ENCODE assay signal across 28 cellular contexts in the genomic region with DNA sequence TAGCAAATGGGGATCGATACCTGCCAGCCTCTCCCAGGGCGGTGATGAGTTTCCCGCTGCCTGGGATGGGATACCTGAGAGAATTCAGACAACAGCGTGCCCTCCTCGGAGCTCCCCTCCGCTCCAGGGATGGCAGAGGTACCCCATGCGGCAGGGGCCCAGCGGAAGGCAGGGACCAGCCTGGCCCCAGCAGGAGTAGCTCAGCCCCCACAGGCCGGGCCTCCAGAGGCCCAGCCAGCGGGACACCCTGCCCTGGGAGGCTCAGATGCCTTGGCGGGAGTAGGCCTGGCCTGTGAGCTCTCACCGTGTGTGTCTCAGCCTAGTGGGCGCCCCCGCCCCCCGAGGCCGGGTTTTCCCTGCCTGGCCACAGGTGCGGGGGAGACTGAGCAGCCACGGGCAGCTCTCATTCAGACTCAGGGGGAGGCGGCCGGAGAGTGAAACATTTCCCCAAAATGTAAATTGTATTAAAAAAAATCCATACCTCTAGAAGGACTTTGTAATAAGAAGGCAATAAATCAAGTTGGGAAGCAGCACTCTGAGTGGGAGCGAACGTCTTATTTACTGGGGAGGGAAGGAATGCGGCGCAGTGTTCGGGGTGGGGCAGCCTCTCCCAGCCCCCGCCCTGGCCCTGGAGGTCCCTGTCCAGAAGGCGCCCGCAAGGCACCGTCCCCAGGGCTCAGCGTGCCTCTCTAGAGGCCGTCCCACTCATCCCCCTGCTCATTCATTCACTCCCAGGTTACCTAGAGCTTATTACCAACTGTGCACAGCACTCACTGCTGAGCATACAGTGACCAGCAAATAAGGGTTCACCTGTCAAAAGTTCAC.
DNase-seq lines count a peak whose midpoint lies in the region; ATAC-seq and TF ChIP-seq lines count a peak whose summit lies in the region.
"Had no signal": no experiment of that assay in that cellular context is flagged by ENCODE, and none has a peak within 500 bp of the region (broad histone marks: within the 10 kb centered on the region; RNA-seq: fewer than 3 reads in every experiment).

No MANE protein-coding gene starts in this region.

- peak; percentile 8 for DNase-seq in activated CD8-positive, alpha-beta memory T cell treated with anti-CD3 and anti-CD28 coated beads, Interleukin-2, amount 50 U/mL, for 48 hours
- DNase-seq in activated CD8-positive, alpha-beta memory T cell treated with anti-CD3 and anti-CD28 coated beads for 24 hours = no peak
- DNase-seq in islet precursor cell = peak; percentile 22
- peak; percentile 75 for DNase-seq in osteocyte (ENCODE audit: extremely low spot score, unreplicated experiment)
- DNase-seq in upper lobe of right lung = peak; percentile 28
- DNase-seq in Peyer's patch = no peak
- DNase-seq in activated T-cell treated with anti-CD3 and anti-CD28 coated beads, Interleukin-2, amount 50 U/mL, for 4 hours = no peak
- DNase-seq in activated CD4-positive, alpha-beta T cell treated with anti-CD3 and anti-CD28 coated beads, Interleukin-2, amount 50 U/mL, for 48 hours = no peak
- DNase-seq: activated CD4-positive, CD25-positive, alpha-beta regulatory T cell treated with anti-CD3 and anti-CD28 coated beads, Interleukin-2, amount 50 U/mL, for 72 hours; activated naive CD4-positive, alpha-beta T cell treated with anti-CD3 and anti-CD28 coated beads for 36 hours; activated T-cell treated with anti-CD3 and anti-CD28 coated beads, Interleukin-2, amount 50 U/mL, for 1 hour; DMS79 treated with DMSO at 0.1 percent for 48 hours; gastrocnemius medialis; GDM1; IMR-90; mucosa of descending colon; NCI-H1436 treated with DMSO at 0.1 percent for 48 hours; NCI-H2081 treated with DMSO at 0.1 percent for 48 hours; NCI-H226; retina; SHP77; stimulated activated naive CD8-positive, alpha-beta T cell treated with anti-CD3 and anti-CD28 coated beads, Interleukin-15, Interleukin-2, amounts not matched to agents 100 U/mL and 50 U/mL, for 24 hours had no signal

- H3K4me1 Mint-ChIP-seq in osteocyte (ENCODE audit: unreplicated experiment) = no peaks in the 10 kb centered on the region
- H3K4me1 Mint-ChIP-seq in activated T-cell treated with anti-CD3 and anti-CD28 coated beads, Interleukin-2, amount 50 U/mL, for 4 hours (ENCODE audit: low read depth) = no peaks in the 10 kb centered on the region

- H3K36me3 Mint-ChIP-seq in osteocyte (ENCODE audit: unreplicated experiment) = peaks cover 3% of the 10 kb centered on the region
- H3K36me3 Mint-ChIP-seq in activated T-cell treated with anti-CD3 and anti-CD28 coated beads, Interleukin-2, amount 50 U/mL, for 4 hours (ENCODE audit: insufficient read depth) = no peaks in the 10 kb centered on the region

- no peak overlapping the region for H3K27ac Mint-ChIP-seq in osteocyte (ENCODE audit: unreplicated experiment)
- H3K27ac Mint-ChIP-seq: activated CD8-positive, alpha-beta T cell treated with anti-CD3 and anti-CD28 coated beads, Interleukin-2, amount 10 ng/mL, durations not matched to agents 7 days and 5 days; activated naive CD4-positive, alpha-beta T cell treated with anti-CD3 and anti-CD28 coated beads for 36 hours; CD4-positive, alpha-beta T cell; natural killer cell treated with Interleukin-12 subunit alpha and Interleukin-12 subunit beta and Interleukin-15 and Interleukin-18, amount 100 ng/mL, for 72 hours had no signal

- TF ChIP-seq CTCF in osteocyte (IDR thresholded peaks at IDR 0.05) (no peak), upper lobe of right lung (IDR thresholded peaks at IDR 0.05) (no peak), Peyer's patch (IDR thresholded peaks at IDR 0.05) (no peak)

- peaks cover 8% of the 10 kb centered on the region for H3K9me3 Mint-ChIP-seq in osteocyte (ENCODE audit: unreplicated experiment)
- peaks cover 4% of the 10 kb centered on the region for H3K9me3 Mint-ChIP-seq in activated T-cell treated with anti-CD3 and anti-CD28 coated beads, Interleukin-2, amount 50 U/mL, for 4 hours
- H3K9me3 Mint-ChIP-seq: natural killer cell treated with Interleukin-12 subunit alpha and Interleukin-12 subunit beta and Interleukin-15 and Interleukin-18, amount 100 ng/mL, for 72 hours had no signal

- H3K4me3 ChIP-seq in upper lobe of right lung (no peak overlapping the region), Peyer's patch (no peak overlapping the region)
- H3K4me3 ChIP-seq: adrenal gland, gastrocnemius medialis, mucosa of descending colon, pancreas, smooth muscle cell had no signal

- no peak overlapping the region for H3K4me3 Mint-ChIP-seq in osteocyte (ENCODE audit: unreplicated experiment)
- no peak overlapping the region for H3K4me3 Mint-ChIP-seq in activated T-cell treated with anti-CD3 and anti-CD28 coated beads, Interleukin-2, amount 50 U/mL, for 4 hours
- H3K4me3 Mint-ChIP-seq: activated CD8-positive, alpha-beta T cell treated with anti-CD3 and anti-CD28 coated beads, Interleukin-2, amount 10 ng/mL, durations not matched to agents 7 days and 5 days; activated naive CD4-positive, alpha-beta T cell treated with anti-CD3 and anti-CD28 coated beads for 36 hours; CD4-positive, alpha-beta T cell; natural killer cell treated with Interleukin-12 subunit alpha and Interleukin-12 subunit beta and Interleukin-15 and Interleukin-18, amount 100 ng/mL, for 72 hours had no signal

- no peak for ATAC-seq in upper lobe of right lung
- ATAC-seq in activated T-cell treated with anti-CD3 and anti-CD28 coated beads, Interleukin-2, amount 50 U/mL, for 4 hours = no peak
- ATAC-seq: activated CD8-positive, alpha-beta T cell treated with anti-CD3 and anti-CD28 coated beads, Interleukin-2, amount 10 ng/mL, durations not matched to agents 7 days and 5 days; gastrocnemius medialis; mucosa of descending colon; pancreas; stimulated activated naive CD8-positive, alpha-beta T cell treated with anti-CD3 and anti-CD28 coated beads, Interleukin-15, Interleukin-2, amounts not matched to agents 100 U/mL and 50 U/mL, for 24 hours had no signal

- peaks cover 3% of the 10 kb centered on the region for H3K27me3 Mint-ChIP-seq in osteocyte (ENCODE audit: unreplicated experiment)
- peaks cover 11% of the 10 kb centered on the region for H3K27me3 Mint-ChIP-seq in activated T-cell treated with anti-CD3 and anti-CD28 coated beads, Interleukin-2, amount 50 U/mL, for 4 hours (ENCODE audit: low read depth)

- H3K4me1 ChIP-seq in upper lobe of right lung (no peaks in the 10 kb centered on the region), Peyer's patch (no peaks in the 10 kb centered on the region)
- H3K4me1 ChIP-seq: adrenal gland, gastrocnemius medialis, pancreas had no signal

- H3K9me3 ChIP-seq in upper lobe of right lung = no peaks in the 10 kb centered on the region
- H3K9me3 ChIP-seq in Peyer's patch = no peaks in the 10 kb centered on the region
- H3K9me3 ChIP-seq: adrenal gland, gastrocnemius medialis, mucosa of descending colon, pancreas had no signal

- H3K27me3 ChIP-seq in upper lobe of right lung (no peaks in the 10 kb centered on the region), Peyer's patch (no peaks in the 10 kb centered on the region)
- H3K27me3 ChIP-seq: adrenal gland, gastrocnemius medialis, pancreas had no signal

- H3K27ac ChIP-seq in upper lobe of right lung = no peak overlapping the region
- H3K27ac ChIP-seq in Peyer's patch = no peak overlapping the region
- H3K27ac ChIP-seq: adrenal gland, gastrocnemius medialis, pancreas had no signal

- intact Hi-C loops in upper lobe of right lung (cut with DNase I) = no loop called here

- H3K36me3 ChIP-seq in upper lobe of right lung (no peaks in the 10 kb centered on the region), Peyer's patch (no peaks in the 10 kb centered on the region)
- H3K36me3 ChIP-seq: adrenal gland, gastrocnemius medialis, pancreas had no signal

- TF ChIP-seq POLR2A in Peyer's patch (IDR thresholded peaks at IDR 0.05) = no peak

Comparison
In these comparisons a context has a peak if more than half of its experiments do, and no peak if none do; other contexts are left out.
1. DNase-seq: peak in activated CD8-positive, alpha-beta memory T cell treated with anti-CD3 and anti-CD28 coated beads, Interleukin-2, amount 50 U/mL, for 48 hours (single experiment), islet precursor cell (single experiment), osteocyte (single experiment) and upper lobe of right lung (single experiment); none in activated CD8-positive, alpha-beta memory T cell treated with anti-CD3 and anti-CD28 coated beads for 24 hours (single experiment), Peyer's patch (0 of 3), activated T-cell treated with anti-CD3 and anti-CD28 coated beads, Interleukin-2, amount 50 U/mL, for 4 hours (single experiment) and activated CD4-positive, alpha-beta T cell treated with anti-CD3 and anti-CD28 coated beads, Interleukin-2, amount 50 U/mL, for 48 hours (0 of 2).